ENCODE assay signal across 12 cellular contexts in the genomic region with DNA sequence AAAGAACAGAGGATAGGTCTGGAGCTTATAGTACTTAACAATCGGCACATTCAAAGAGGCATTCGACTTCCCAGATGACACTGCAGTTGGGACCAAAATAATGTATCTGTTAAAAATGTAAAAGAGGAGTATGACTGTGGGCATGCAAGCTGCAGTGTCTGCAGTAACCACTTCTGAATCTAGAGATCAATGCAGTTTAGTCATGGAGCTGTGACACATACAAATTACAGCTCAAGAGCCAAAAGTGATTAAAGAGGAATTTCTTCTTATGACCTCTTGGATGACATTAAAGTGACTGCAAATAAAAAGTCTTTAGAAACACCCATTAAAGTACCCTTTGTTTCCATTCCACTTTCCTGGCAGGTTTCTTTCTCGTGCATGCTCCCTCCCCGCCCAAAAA.
DNase-seq lines count a peak whose midpoint lies in the region; ATAC-seq and TF ChIP-seq lines count a peak whose summit lies in the region.
"Had no signal": no experiment of that assay in that cellular context is flagged by ENCODE, and none has a peak within 500 bp of the region (broad histone marks: within the 10 kb centered on the region; RNA-seq: fewer than 3 reads in every experiment).

No MANE protein-coding gene starts in this region.

- 0 out of 3 replicates have a peak, but pooled peaks have one; percentile 38 for ATAC-seq in RWPE2 (ENCODE audit: low read depth)
- ATAC-seq: HepG2 had no signal

- no peak for TF ChIP-seq CTCF in RWPE2 (IDR thresholded peaks at IDR 0.05; ENCODE audit: poor library complexity, severe bottlenecking)
- TF ChIP-seq CTCF in fibroblast of the aortic adventitia (IDR thresholded peaks at IDR 0.05; ENCODE audit: insufficient read depth, low read length) = no peak
- TF ChIP-seq CTCF in stomach (IDR thresholded peaks at IDR 0.05) = no peak

- no peak overlapping the region for H3K27ac ChIP-seq in RWPE2 (ENCODE audit: poor library complexity, severe bottlenecking)
- no peak overlapping the region for H3K27ac ChIP-seq in stomach

- no peaks in the 10 kb centered on the region for H3K4me1 ChIP-seq in RWPE2 (ENCODE audit: insufficient read depth, poor library complexity, severe bottlenecking)
- peaks cover 52% of the 10 kb centered on the region for H3K4me1 ChIP-seq in skeletal muscle satellite cell (ENCODE audit: control insufficient read depth, insufficient read depth, low read length)
- H3K4me1 ChIP-seq in stomach = peaks cover 0 to 7% (median 0%) of the 10 kb centered on the region in 4 donors

- H3K9me3 ChIP-seq in RWPE2 (ENCODE audit: severe bottlenecking) = no peaks in the 10 kb centered on the region
- no peaks in the 10 kb centered on the region for H3K9me3 ChIP-seq in skeletal muscle satellite cell (replicated peaks; ENCODE audit: low read length)
- no peaks in the 10 kb centered on the region for H3K9me3 ChIP-seq in stomach

- intact Hi-C loops in stomach (cut with DNase I; ENCODE audit: low total_unique reads) = no loop called here

- H3K36me3 ChIP-seq in RWPE2 (ENCODE audit: low read depth) (no peaks in the 10 kb centered on the region), skeletal muscle satellite cell (ENCODE audit: insufficient read depth, low read length) (no peaks in the 10 kb centered on the region), stomach (no peaks in the 10 kb centered on the region)

- TF ChIP-seq EP300 in stomach (IDR thresholded peaks at IDR 0.05) = no peak

- WGBS in stomach, 5 donors = 37 to 60% (median 41%) methylated on average over 4 of the region's 4 CpGs

- no peak for TF ChIP-seq POLR2A in stomach (IDR thresholded peaks at IDR 0.05)

- H3K9ac ChIP-seq in skeletal muscle satellite cell (ENCODE audit: low read depth, low read length) = peak overlapping the region; percentile 73

- H3K27me3 ChIP-seq in RWPE2 (ENCODE audit: insufficient read depth, poor library complexity, severe bottlenecking) (no peaks in the 10 kb centered on the region), skeletal muscle satellite cell (ENCODE audit: control insufficient read depth, insufficient read depth, low read length) (no peaks in the 10 kb centered on the region), stomach (no peaks in the 10 kb centered on the region)

- peak overlapping the region; percentile 76 for H3K4me2 ChIP-seq in skeletal muscle satellite cell (ENCODE audit: low read length)

- H3K4me3 ChIP-seq in RWPE2 (ENCODE audit: severe bottlenecking) (no peak overlapping the region), fibroblast of the aortic adventitia (ENCODE audit: low read depth, low read length) (no peak overlapping the region), skeletal muscle satellite cell (ENCODE audit: low read length) (peak overlapping the region; percentile 57), stomach (no peak overlapping the region)

- peak; percentile 75 for DNase-seq in GM04503 (ENCODE audit: low read depth)
- DNase-seq in RWPE2 (ENCODE audit: low spot score) = no peak
- DNase-seq in fibroblast of the aortic adventitia (ENCODE audit: low read depth) = peak; percentile 44
- no peak for DNase-seq in HUDEP-2 (lab: John Stamatoyannopoulos, UW; ENCODE audit: unreplicated experiment in 76 of 76)
- no peak for DNase-seq in NCI-H226
- DNase-seq in stomach = no peak
- DNase-seq: CD4-positive, alpha-beta T cell; head of caudate nucleus; kidney glomerular epithelial cell; SW 1271 had no signal

Comparison
In these comparisons a context has a peak if more than half of its experiments do, and no peak if none do; other contexts are left out.
1. DNase-seq: peak in GM04503 (single experiment) and fibroblast of the aortic adventitia (single experiment); none in RWPE2 (single experiment), HUDEP-2 (0 of 76), NCI-H226 (single experiment) and stomach (single experiment).